ENCODE assay signal across 1 cellular context in the genomic region with DNA sequence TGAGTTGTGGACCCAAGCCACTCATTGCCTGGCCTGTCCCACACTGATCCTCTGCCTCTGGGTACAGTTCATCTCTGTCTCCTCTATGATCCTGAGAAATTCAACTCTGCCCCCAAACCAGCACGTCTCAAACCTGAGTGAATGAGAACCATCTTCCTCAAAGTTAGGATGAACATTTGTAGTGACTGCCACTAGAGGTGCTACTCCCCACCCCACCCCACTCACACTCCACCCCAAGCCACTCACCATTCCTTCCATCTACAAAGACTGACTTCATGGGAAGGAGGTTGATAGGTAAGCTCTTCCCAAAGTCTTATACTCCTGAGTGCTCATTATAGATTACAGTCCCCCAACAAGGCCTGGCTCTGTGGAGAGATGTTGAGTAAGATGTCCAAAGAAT.
TF ChIP-seq lines count a peak whose summit lies in the region.

No MANE protein-coding gene starts in this region.

TF ChIP-seq in WTC11, 78 proteins besides CTCF, POLR2A, EP300 and RAD21 (continued from another document):
- TF ChIP-seq, protein P1, sequence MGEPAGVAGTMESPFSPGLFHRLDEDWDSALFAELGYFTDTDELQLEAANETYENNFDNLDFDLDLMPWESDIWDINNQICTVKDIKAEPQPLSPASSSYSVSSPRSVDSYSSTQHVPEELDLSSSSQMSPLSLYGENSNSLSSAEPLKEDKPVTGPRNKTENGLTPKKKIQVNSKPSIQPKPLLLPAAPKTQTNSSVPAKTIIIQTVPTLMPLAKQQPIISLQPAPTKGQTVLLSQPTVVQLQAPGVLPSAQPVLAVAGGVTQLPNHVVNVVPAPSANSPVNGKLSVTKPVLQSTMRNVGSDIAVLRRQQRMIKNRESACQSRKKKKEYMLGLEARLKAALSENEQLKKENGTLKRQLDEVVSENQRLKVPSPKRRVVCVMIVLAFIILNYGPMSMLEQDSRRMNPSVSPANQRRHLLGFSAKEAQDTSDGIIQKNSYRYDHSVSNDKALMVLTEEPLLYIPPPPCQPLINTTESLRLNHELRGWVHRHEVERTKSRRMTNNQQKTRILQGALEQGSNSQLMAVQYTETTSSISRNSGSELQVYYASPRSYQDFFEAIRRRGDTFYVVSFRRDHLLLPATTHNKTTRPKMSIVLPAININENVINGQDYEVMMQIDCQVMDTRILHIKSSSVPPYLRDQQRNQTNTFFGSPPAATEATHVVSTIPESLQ (CRISPR knock-in tag; IDR thresholded peaks at IDR 0.05): no peak
- TF ChIP-seq GABPB1 (CRISPR knock-in tag; IDR thresholded peaks at IDR 0.05) (no peak), NR3C1 (CRISPR knock-in tag; conservative IDR thresholded peaks at IDR 0.05; ENCODE audit: low read depth) (no peak), MXD4 (CRISPR knock-in tag; IDR thresholded peaks at IDR 0.05; ENCODE audit: borderline replicate concordance) (no peak), TEAD4 (CRISPR knock-in tag; IDR thresholded peaks at IDR 0.05) (no peak)
- TF ChIP-seq, protein P2, sequence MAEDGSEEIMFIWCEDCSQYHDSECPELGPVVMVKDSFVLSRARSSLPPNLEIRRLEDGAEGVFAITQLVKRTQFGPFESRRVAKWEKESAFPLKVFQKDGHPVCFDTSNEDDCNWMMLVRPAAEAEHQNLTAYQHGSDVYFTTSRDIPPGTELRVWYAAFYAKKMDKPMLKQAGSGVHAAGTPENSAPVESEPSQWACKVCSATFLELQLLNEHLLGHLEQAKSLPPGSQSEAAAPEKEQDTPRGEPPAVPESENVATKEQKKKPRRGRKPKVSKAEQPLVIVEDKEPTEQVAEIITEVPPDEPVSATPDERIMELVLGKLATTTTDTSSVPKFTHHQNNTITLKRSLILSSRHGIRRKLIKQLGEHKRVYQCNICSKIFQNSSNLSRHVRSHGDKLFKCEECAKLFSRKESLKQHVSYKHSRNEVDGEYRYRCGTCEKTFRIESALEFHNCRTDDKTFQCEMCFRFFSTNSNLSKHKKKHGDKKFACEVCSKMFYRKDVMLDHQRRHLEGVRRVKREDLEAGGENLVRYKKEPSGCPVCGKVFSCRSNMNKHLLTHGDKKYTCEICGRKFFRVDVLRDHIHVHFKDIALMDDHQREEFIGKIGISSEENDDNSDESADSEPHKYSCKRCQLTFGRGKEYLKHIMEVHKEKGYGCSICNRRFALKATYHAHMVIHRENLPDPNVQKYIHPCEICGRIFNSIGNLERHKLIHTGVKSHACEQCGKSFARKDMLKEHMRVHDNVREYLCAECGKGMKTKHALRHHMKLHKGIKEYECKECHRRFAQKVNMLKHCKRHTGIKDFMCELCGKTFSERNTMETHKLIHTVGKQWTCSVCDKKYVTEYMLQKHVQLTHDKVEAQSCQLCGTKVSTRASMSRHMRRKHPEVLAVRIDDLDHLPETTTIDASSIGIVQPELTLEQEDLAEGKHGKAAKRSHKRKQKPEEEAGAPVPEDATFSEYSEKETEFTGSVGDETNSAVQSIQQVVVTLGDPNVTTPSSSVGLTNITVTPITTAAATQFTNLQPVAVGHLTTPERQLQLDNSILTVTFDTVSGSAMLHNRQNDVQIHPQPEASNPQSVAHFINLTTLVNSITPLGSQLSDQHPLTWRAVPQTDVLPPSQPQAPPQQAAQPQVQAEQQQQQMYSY (CRISPR knock-in tag; IDR thresholded peaks at IDR 0.05): no peak
- TF ChIP-seq, protein P3, sequence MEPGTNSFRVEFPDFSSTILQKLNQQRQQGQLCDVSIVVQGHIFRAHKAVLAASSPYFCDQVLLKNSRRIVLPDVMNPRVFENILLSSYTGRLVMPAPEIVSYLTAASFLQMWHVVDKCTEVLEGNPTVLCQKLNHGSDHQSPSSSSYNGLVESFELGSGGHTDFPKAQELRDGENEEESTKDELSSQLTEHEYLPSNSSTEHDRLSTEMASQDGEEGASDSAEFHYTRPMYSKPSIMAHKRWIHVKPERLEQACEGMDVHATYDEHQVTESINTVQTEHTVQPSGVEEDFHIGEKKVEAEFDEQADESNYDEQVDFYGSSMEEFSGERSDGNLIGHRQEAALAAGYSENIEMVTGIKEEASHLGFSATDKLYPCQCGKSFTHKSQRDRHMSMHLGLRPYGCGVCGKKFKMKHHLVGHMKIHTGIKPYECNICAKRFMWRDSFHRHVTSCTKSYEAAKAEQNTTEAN (CRISPR knock-in tag; IDR thresholded peaks at IDR 0.05): no peak
- TF ChIP-seq, protein P4, sequence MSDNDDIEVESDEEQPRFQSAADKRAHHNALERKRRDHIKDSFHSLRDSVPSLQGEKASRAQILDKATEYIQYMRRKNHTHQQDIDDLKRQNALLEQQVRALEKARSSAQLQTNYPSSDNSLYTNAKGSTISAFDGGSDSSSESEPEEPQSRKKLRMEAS (CRISPR knock-in tag; IDR thresholded peaks at IDR 0.05): no peak
- TF ChIP-seq, protein P5, sequence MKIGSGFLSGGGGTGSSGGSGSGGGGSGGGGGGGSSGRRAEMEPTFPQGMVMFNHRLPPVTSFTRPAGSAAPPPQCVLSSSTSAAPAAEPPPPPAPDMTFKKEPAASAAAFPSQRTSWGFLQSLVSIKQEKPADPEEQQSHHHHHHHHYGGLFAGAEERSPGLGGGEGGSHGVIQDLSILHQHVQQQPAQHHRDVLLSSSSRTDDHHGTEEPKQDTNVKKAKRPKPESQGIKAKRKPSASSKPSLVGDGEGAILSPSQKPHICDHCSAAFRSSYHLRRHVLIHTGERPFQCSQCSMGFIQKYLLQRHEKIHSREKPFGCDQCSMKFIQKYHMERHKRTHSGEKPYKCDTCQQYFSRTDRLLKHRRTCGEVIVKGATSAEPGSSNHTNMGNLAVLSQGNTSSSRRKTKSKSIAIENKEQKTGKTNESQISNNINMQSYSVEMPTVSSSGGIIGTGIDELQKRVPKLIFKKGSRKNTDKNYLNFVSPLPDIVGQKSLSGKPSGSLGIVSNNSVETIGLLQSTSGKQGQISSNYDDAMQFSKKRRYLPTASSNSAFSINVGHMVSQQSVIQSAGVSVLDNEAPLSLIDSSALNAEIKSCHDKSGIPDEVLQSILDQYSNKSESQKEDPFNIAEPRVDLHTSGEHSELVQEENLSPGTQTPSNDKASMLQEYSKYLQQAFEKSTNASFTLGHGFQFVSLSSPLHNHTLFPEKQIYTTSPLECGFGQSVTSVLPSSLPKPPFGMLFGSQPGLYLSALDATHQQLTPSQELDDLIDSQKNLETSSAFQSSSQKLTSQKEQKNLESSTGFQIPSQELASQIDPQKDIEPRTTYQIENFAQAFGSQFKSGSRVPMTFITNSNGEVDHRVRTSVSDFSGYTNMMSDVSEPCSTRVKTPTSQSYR (CRISPR knock-in tag; IDR thresholded peaks at IDR 0.05): no peak
